8 cellular contexts compared by ENCODE assay signal in the genomic region with DNA sequence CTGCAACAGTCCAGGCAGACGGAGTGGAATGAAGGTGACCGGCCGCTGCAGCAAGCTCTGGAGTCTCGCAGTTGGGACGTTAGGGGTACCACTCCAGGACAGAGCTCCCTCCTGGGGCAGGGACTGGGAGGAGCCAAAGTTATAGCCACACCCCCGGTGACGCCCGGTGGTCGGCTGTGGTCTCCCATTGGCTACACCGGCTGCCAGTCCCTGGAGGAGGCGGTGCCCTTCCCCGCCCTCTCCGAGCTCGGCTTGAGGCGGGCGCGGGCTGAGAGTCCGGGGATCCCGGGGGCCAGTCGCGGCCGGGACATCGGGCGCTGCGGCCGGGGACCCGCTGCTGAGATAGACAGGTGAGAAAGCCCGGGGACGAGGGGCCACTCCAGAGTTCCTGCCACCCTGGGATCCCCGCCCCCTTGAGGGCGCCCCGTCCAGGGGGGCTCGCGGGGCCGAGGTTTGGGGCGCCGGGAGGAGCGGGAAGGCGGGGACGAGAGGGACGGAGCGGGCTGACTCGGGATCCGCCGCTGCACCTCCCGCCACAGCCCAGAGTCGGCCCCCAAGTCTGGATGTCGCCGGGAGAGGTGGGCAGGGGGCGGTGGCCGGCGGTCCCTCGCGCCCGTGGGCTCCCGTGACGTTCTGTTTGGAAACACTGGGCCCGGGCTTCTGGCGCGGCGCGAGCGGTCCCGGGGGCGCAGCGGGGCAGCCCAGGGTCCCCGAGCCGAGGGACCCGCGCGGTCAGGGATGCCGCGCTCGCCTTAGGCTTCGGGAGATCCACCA. TPM values are rescaled to one million over a fixed set of nuclear protein-coding genes. Genes with fewer than 3 reads are reported as not detected.
DNase-seq lines count a peak whose midpoint lies in the region; ATAC-seq and TF ChIP-seq lines count a peak whose summit lies in the region.

A gene (plus strand): TSS at position 231 of the 774 bp plus-strand sequence. CDS start 7,414 bp downstream, outside the sequence.

- peak; percentile 99 for ATAC-seq in HG03097 (IDR thresholded peaks at IDR 0.05; ENCODE audit: low FRiP score, unreplicated experiment)

- no peaks in the 10 kb centered on the region for H3K36me3 ChIP-seq in kidney epithelial cell (ENCODE audit: control insufficient read depth, insufficient read depth, low read length)

- TF ChIP-seq CTCF in choroid plexus epithelial cell (conservative IDR thresholded peaks at IDR 0.05; ENCODE audit: low read depth, low read length) = no peak
- no peak for TF ChIP-seq CTCF in kidney epithelial cell (IDR thresholded peaks at IDR 0.05; ENCODE audit: insufficient read depth, low read length, poor library complexity, severe bottlenecking)

- DNase-seq in SIG-M5 treated with dmso at 0.1 percent for 504 hours (lab: John Stamatoyannopoulos, UW; ENCODE audit: unreplicated experiment) (peak; percentile 80), SIG-M5 (lab: John Stamatoyannopoulos, UW) (no peak), NCI-H2227 (lab: John Stamatoyannopoulos, UW; ENCODE audit: unreplicated experiment) (peak; percentile 92), choroid plexus epithelial cell (ENCODE audit: low read depth) (peak; percentile 87), kidney epithelial cell (ENCODE audit: low read depth) (peak; percentile 31)
- DNase-seq in activated CD4-positive, alpha-beta T cell treated with anti-CD3 and anti-CD28 coated beads for 24 hours (ENCODE audit: low read depth in 2 of 2) = peak; percentile 87 to 92
- peak; percentile 84 to 95 (median 86) for DNase-seq in stimulated activated CD4-positive, alpha-beta T cell treated with anti-CD3 and anti-CD28 coated beads, Interleukin-12 subunit alpha, Interleukin-12 subunit beta, amount 100 ng/mL, for 48 hours (ENCODE audit: low read depth in 2 of 3, low spot score in 1 of 3)

- peak within 1 kb of the TSS; percentile 76 for H3K4me3 ChIP-seq in choroid plexus epithelial cell (ENCODE audit: low read depth, low read length)
- H3K4me3 ChIP-seq in kidney epithelial cell (ENCODE audit: low read depth, low read length) = peak within 1 kb of the TSS; percentile 90

- H3K27me3 ChIP-seq in kidney epithelial cell (ENCODE audit: control insufficient read depth, insufficient read depth, low read length) = no peaks in the 10 kb centered on the region

RNA-seq across cellular contexts. Expression of the gene that starts here (rescaled TPM):
- 2.1 and 2.3 TPM in 2 replicates for total RNA-seq in kidney epithelial cell
